In the genomic region with DNA sequence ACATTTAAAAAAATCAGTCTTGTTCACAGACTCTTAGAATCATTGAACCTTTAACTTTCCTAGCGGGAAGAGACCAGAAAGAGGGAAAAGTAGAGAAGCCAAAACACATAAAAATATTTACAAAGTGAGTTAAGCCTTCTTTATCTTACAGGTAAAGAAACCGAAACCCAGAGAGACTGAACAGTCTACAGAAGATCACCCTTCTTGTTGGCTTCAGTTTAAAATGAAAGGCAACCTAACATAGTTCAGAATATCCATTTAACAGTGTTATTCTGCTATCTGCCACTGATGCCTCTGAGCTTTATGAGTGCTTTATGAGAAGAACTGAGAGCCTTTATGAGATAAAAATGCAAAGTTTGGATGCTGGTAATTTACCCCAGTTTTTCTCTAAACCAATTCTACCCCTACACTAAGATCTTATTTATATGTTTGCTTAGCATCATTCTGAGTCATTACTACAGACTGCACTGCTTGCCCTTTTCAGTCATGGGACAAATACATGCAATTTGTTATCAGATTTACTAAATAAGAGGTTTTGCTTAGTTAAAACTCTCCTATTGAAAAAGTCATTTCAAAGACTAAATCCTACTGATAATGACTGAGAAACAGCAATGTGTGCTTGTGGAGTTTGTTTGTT, we compare ENCODE assay signal across 16 cellular contexts.
DNase-seq lines count a peak whose midpoint lies in the region; ATAC-seq and TF ChIP-seq lines count a peak whose summit lies in the region.
"Had no signal": no experiment of that assay in that cellular context is flagged by ENCODE, and none has a peak within 500 bp of the region (broad histone marks: within the 10 kb centered on the region; RNA-seq: fewer than 3 reads in every experiment).

No MANE protein-coding gene starts in this region.

- no peaks in the 10 kb centered on the region for H3K4me1 ChIP-seq in PC-3 (ENCODE audit: insufficient read depth, low read length)
- H3K4me1 ChIP-seq: BLaER1 treated with 17β-estradiol and CSF1 and Interleukin-3, amounts not matched to agents 10 nM and 100 nM had no signal

- POLR2A ChIA-PET in PC-3 (lab: Charles Lee; ENCODE audit: unreplicated experiment): no interaction called here

- CTCF ChIA-PET in PC-3 (lab: Charles Lee): no interaction called here

- no peak overlapping the region for H2AFZ ChIP-seq in PC-3 (ENCODE audit: low read length)

- DNase-seq in LHCN-M2 (ENCODE audit: low read depth) (peak; percentile 15), PC-3 (no peak), fibroblast of villous mesenchyme (ENCODE audit: low read depth) (peak; percentile 18), osteocyte (ENCODE audit: extremely low spot score, unreplicated experiment) (no peak), G401 (ENCODE audit: low spot score) (no peak), GDM1 (lab: John Stamatoyannopoulos, UW) (no peak)
- DNase-seq in stimulated activated naive B cell treated with anti-CD40 and anti-IgM and Interleukin-4, amounts not matched to agents 10 μg/mL and 1 μg/mL and 100 μg/mL, for 72 hours: no peak
- DNase-seq: CD8-positive, alpha-beta memory T cell; COR-L47; DMS 273 treated with DMSO at 0.1 percent for 48 hours; DMS79; H9 had no signal

- H3K4me1 Mint-ChIP-seq in osteocyte (ENCODE audit: unreplicated experiment): peaks cover 14% of the 10 kb centered on the region
- no peaks in the 10 kb centered on the region for H3K4me1 Mint-ChIP-seq in stimulated activated naive B cell treated with anti-CD40 and anti-IgM and Interleukin-4, amounts not matched to agents 10 μg/mL and 1 μg/mL and 100 μg/mL, for 72 hours
- H3K4me1 Mint-ChIP-seq: B cell; CD8-positive, alpha-beta memory T cell; IgD-negative memory B cell had no signal

- no peak overlapping the region for H3K27ac ChIP-seq in PC-3 (ENCODE audit: low read length)
- H3K27ac ChIP-seq: BLaER1 treated with 17β-estradiol and CSF1 and Interleukin-3, amounts not matched to agents 10 nM and 100 nM had no signal

- no TSS peak for BruUV-seq in PC-3 (replicated peaks; lab: Mats Ljungman, UMichigan)

- H3K9ac ChIP-seq in PC-3 (ENCODE audit: low read length): no peak overlapping the region
- H3K9ac ChIP-seq: BLaER1 treated with 17β-estradiol and CSF1 and Interleukin-3, amounts not matched to agents 10 nM and 100 nM had no signal

- H3K27ac Mint-ChIP-seq in osteocyte (ENCODE audit: unreplicated experiment): peak overlapping the region; percentile 20
- no peak overlapping the region for H3K27ac Mint-ChIP-seq in stimulated activated naive B cell treated with anti-CD40 and anti-IgM and Interleukin-4, amounts not matched to agents 10 μg/mL and 1 μg/mL and 100 μg/mL, for 72 hours
- H3K27ac Mint-ChIP-seq: B cell; CD8-positive, alpha-beta memory T cell; IgD-negative memory B cell had no signal

- H3K36me3 ChIP-seq in PC-3 (ENCODE audit: low read depth, low read length): no peaks in the 10 kb centered on the region
- H3K36me3 ChIP-seq: BLaER1 treated with 17β-estradiol and CSF1 and Interleukin-3, amounts not matched to agents 10 nM and 100 nM had no signal

- peaks cover 11% of the 10 kb centered on the region for H3K9me3 Mint-ChIP-seq in osteocyte (ENCODE audit: unreplicated experiment)
- peaks cover 3 to 9% of the 10 kb centered on the region in 2 donors for H3K9me3 Mint-ChIP-seq in stimulated activated naive B cell treated with anti-CD40 and anti-IgM and Interleukin-4, amounts not matched to agents 10 μg/mL and 1 μg/mL and 100 μg/mL, for 72 hours

- H3K4me2 ChIP-seq in PC-3 (ENCODE audit: low read length): no peak overlapping the region
- H3K4me2 ChIP-seq: BLaER1 treated with 17β-estradiol and CSF1 and Interleukin-3, amounts not matched to agents 10 nM and 100 nM had no signal

- intact Hi-C loops in PC-3 (cut with micrococcal nuclease): loop anchor here (10.0 kb wide), 1 partner anchor 215 kb away; no protein-coding TSS in a partner anchor

- in situ Hi-C loops in G401 (cut with HindIII; ENCODE audit: low sequenced_read_pairs): no loop called here

- no peaks in the 10 kb centered on the region for H4K20me1 ChIP-seq in PC-3 (ENCODE audit: low read length)
- H4K20me1 ChIP-seq: BLaER1 treated with 17β-estradiol and CSF1 and Interleukin-3, amounts not matched to agents 10 nM and 100 nM had no signal

- H3K4me3 ChIP-seq in PC-3 (ENCODE audit: low read length) (no peak overlapping the region), fibroblast of villous mesenchyme (ENCODE audit: low read depth, low read length) (no peak overlapping the region)
- H3K4me3 ChIP-seq: BLaER1 treated with 17β-estradiol and CSF1 and Interleukin-3, amounts not matched to agents 10 nM and 100 nM; GM12878 had no signal

- no peaks in the 10 kb centered on the region for H3F3A ChIP-seq in PC-3 (ENCODE audit: low read length, unreplicated experiment)

- no peaks in the 10 kb centered on the region for H3K9me3 ChIP-seq in PC-3 (ENCODE audit: low read length)

- H3K27me3 Mint-ChIP-seq in osteocyte (ENCODE audit: unreplicated experiment): no peaks in the 10 kb centered on the region
- H3K27me3 Mint-ChIP-seq in stimulated activated naive B cell treated with anti-CD40 and anti-IgM and Interleukin-4, amounts not matched to agents 10 μg/mL and 1 μg/mL and 100 μg/mL, for 72 hours: no peaks in the 10 kb centered on the region
- H3K27me3 Mint-ChIP-seq: B cell; CD8-positive, alpha-beta memory T cell; IgD-negative memory B cell had no signal

- peaks cover 5% of the 10 kb centered on the region for H3K36me3 Mint-ChIP-seq in osteocyte (ENCODE audit: unreplicated experiment)
- no peaks in the 10 kb centered on the region for H3K36me3 Mint-ChIP-seq in stimulated activated naive B cell treated with anti-CD40 and anti-IgM and Interleukin-4, amounts not matched to agents 10 μg/mL and 1 μg/mL and 100 μg/mL, for 72 hours

- H3K4me3 Mint-ChIP-seq in osteocyte (ENCODE audit: unreplicated experiment): no peak overlapping the region
- no peak overlapping the region for H3K4me3 Mint-ChIP-seq in stimulated activated naive B cell treated with anti-CD40 and anti-IgM and Interleukin-4, amounts not matched to agents 10 μg/mL and 1 μg/mL and 100 μg/mL, for 72 hours
- H3K4me3 Mint-ChIP-seq: B cell; CD8-positive, alpha-beta memory T cell; H9; IgD-negative memory B cell had no signal

- peak; percentile 66 for ATAC-seq in PC-3
- ATAC-seq in stimulated activated naive B cell treated with anti-CD40 and anti-IgM and Interleukin-4, amounts not matched to agents 10 μg/mL and 1 μg/mL and 100 μg/mL, for 72 hours (replicated peaks): no peak
- ATAC-seq: GM12878 had no signal

- H3K9me2 ChIP-seq in PC-3 (replicated peaks; ENCODE audit: low read length): no peaks in the 10 kb centered on the region

- no peaks in the 10 kb centered on the region for H3K27me3 ChIP-seq in PC-3 (ENCODE audit: low read length)
- H3K27me3 ChIP-seq: BLaER1 treated with 17β-estradiol and CSF1 and Interleukin-3, amounts not matched to agents 10 nM and 100 nM had no signal

- no peak for TF ChIP-seq CTCF in PC-3 (conservative IDR thresholded peaks at IDR 0.05; ENCODE audit: low read depth, low read length)
- no peak for TF ChIP-seq CTCF in fibroblast of villous mesenchyme (IDR thresholded peaks at IDR 0.05; ENCODE audit: insufficient read depth, low read depth, low read length)
- no peak for TF ChIP-seq CTCF in osteocyte (IDR thresholded peaks at IDR 0.05)

- no peaks in the 10 kb centered on the region for H3K79me2 ChIP-seq in PC-3 (ENCODE audit: low read length)

Comparison
In these comparisons a context has a peak if more than half of its experiments do, and no peak if none do; other contexts are left out.
1. DNase-seq: peak in LHCN-M2 (single experiment) and fibroblast of villous mesenchyme (single experiment); none in PC-3 (single experiment), osteocyte (single experiment), G401 (single experiment), GDM1 (single experiment) and stimulated activated naive B cell treated with anti-CD40 and anti-IgM and Interleukin-4, amounts not matched to agents 10 μg/mL and 1 μg/mL and 100 μg/mL, for 72 hours (single experiment).